Comparison of ENCODE assay signal across 23 cellular contexts in the genomic region with DNA sequence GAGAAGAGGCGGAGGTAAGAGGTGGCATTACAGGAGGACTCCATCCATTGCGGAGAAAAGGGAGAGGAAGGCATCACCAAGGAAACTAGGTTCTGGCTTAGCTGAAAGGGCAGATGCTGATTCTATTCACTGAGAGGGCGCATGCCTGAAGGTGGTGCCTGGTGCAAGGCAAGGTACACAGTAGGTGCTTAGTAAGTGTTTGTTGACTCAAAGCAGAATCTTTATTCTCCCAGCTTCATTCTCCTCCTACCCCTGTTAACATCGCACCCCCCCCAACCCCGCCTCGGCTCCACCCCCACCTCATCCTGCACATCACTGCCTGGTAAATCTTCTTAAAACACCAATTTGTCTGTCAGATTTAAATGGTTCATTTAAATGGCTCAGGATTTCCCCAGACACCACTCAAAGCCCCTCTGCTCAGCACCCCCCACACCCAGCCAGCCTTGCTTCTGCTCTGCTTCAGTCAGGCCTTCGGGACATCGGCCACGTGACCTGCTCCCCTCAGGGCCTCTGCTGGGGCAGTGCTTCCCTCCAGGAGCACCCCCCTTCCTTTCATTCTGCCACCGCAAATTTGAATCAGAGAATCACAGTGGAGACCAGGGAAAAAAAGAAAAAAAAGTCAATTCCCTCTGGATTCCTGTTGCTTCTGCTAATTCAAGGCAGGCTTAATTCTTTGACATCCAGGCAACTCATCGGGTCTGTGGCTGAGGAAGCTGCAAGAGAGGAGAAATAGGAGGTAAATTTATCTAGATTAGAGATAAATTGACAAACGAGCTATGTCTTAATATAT. TPM values are rescaled to one million over a fixed set of nuclear protein-coding genes. Genes with fewer than 3 reads are reported as not detected.
DNase-seq lines count a peak whose midpoint lies in the region; FAIRE-seq and TF ChIP-seq lines count a peak whose summit lies in the region.
"Had no signal": no experiment of that assay in that cellular context is flagged by ENCODE, and none has a peak within 500 bp of the region (broad histone marks: within the 10 kb centered on the region; RNA-seq: fewer than 3 reads in every experiment).

No MANE protein-coding gene starts in this region.

- no peak for TF ChIP-seq POLR2A in H1 (IDR thresholded peaks at IDR 0.05; ENCODE audit: control extremely low read depth in 1 of 2, low read depth in 2 of 2, low read length in 2 of 2)
- TF ChIP-seq POLR2A in H54 (IDR thresholded peaks at IDR 0.05; ENCODE audit: low read depth, low read length), result no peak

- H2AK5ac ChIP-seq in H1 (ENCODE audit: low read depth, low read length), result no peak overlapping the region

- no peak overlapping the region for H3K9ac ChIP-seq in H1 (replicated peaks in 1 of 4; ENCODE audit: extremely low read depth in 1 of 4, low read depth in 3 of 4, low read length in 3 of 4)
- no peak overlapping the region for H3K9ac ChIP-seq in neural progenitor cell

- H3K36me3 ChIP-seq in SJCRH30 (no peaks in the 10 kb centered on the region), H1 (ENCODE audit: control insufficient read depth in 2 of 4, insufficient read depth in 4 of 4, low read length in 3 of 4) (no peaks in the 10 kb centered on the region), neural progenitor cell (no peaks in the 10 kb centered on the region)
- H3K36me3 ChIP-seq: brain microvascular endothelial cell, colonic mucosa, lower lobe of right lung, ovary, thoracic aorta had no signal

- H2BK20ac ChIP-seq in H1 (ENCODE audit: low read length), result no peak overlapping the region

- POLR2A ChIA-PET in H1 (lab: Charles Lee; ENCODE audit: partially characterized antibody), result interaction anchor here (0.6 to 1.8 kb wide), 3 partner anchors 17 to 1881 kb away, joined by 3 to 10 read pairs (median 7); a partner anchor contains a TSS

- H4K20me1 ChIP-seq in H1 (replicated peaks in 1 of 2; ENCODE audit: control insufficient read depth in 1 of 2, insufficient read depth in 2 of 2, low read length in 2 of 2), result no peaks in the 10 kb centered on the region
- no peaks in the 10 kb centered on the region for H4K20me1 ChIP-seq in neural progenitor cell (ENCODE audit: low read depth)

- peaks cover 12% of the 10 kb centered on the region for H3K4me1 ChIP-seq in SJCRH30
- peaks cover 4 to 13% (median 9%) of the 10 kb centered on the region in 4 experiments; a peak in 6 of 7 replicates for H3K4me1 ChIP-seq in H1 (replicated peaks in 1 of 4; ENCODE audit: control insufficient read depth in 3 of 4, insufficient read depth in 4 of 4, low read length in 3 of 4)
- peaks cover 39% of the 10 kb centered on the region for H3K4me1 ChIP-seq in neural progenitor cell
- H3K4me1 ChIP-seq: colonic mucosa, lower lobe of right lung had no signal

- H3K18ac ChIP-seq in H1 (ENCODE audit: extremely low read depth, low read length), result no peak overlapping the region; the same call in 1 of the 2 replicates

- FAIRE-seq in H1 (lab: Jason Lieb, UNC) (no peak), H54 (lab: Jason Lieb, UNC) (no peak)
- FAIRE-seq: keratinocyte had no signal

- H4K5ac ChIP-seq in H1 (ENCODE audit: insufficient read length, low read depth, low read length), result no peak overlapping the region

- no peaks in the 10 kb centered on the region for H3K79me1 ChIP-seq in H1 (ENCODE audit: low read depth, low read length)

- H3K79me2 ChIP-seq in H1 (ENCODE audit: control insufficient read depth in 1 of 2, insufficient read depth in 2 of 2, low read length in 2 of 2) (no peaks in the 10 kb centered on the region), neural progenitor cell (ENCODE audit: low read depth) (no peaks in the 10 kb centered on the region)

- H3K9me3 ChIP-seq in SJCRH30 (replicated peaks), result no peaks in the 10 kb centered on the region
- H3K9me3 ChIP-seq in H1 (ENCODE audit: insufficient read depth in 2 of 2, low read depth in 1 of 2, low read length in 1 of 2), result no peaks in the 10 kb centered on the region
- H3K9me3 ChIP-seq in neural progenitor cell (ENCODE audit: low read depth), result no peaks in the 10 kb centered on the region
- H3K9me3 ChIP-seq: colonic mucosa, ovary, thoracic aorta had no signal

- H2BK5ac ChIP-seq in H1 (ENCODE audit: low read depth, low read length), result no peak overlapping the region

- H3K27ac ChIP-seq in SJCRH30, result no peak overlapping the region
- H3K27ac ChIP-seq in H1 (ENCODE audit: low read depth, low read length), result no peak overlapping the region
- H3K27ac ChIP-seq in neural progenitor cell, result peak overlapping the region; percentile 66
- H3K27ac ChIP-seq: brain microvascular endothelial cell, colonic mucosa, lower lobe of right lung, ovary, RWPE1, thoracic aorta had no signal

- H3K4me3 ChIP-seq in SJCRH30, result no peak overlapping the region; the same call in 1 of the 2 replicates
- H3K4me3 ChIP-seq in H1 (ENCODE audit: extremely low read depth in 1 of 4, insufficient read depth in 2 of 4, low read depth in 3 of 4, low read length in 4 of 4), result peak overlapping the region in 1 of 4 experiments; percentile 3; a peak in 1 of 8 replicates
- no peak overlapping the region for H3K4me3 ChIP-seq in neural progenitor cell
- H3K4me3 ChIP-seq: colonic mucosa, lower lobe of right lung, ovary, thoracic aorta had no signal

- H2BK15ac ChIP-seq in H1 (ENCODE audit: low read length), result no peak overlapping the region

- no peaks in the 10 kb centered on the region for H3K9me3 Mint-ChIP-seq in neural progenitor cell
- H3K9me3 Mint-ChIP-seq in activated T-helper 2 cell treated with anti-CD3 and anti-CD28 coated beads, Interferon-gamma antibody, Interleukin-2, Interleukin-4, amounts not matched to agents 10 μg/mL and 5 μg/mL and 100 μg/mL, durations not matched to agents 14 hours and 24 hours and 36 hours, result no peaks in the 10 kb centered on the region
- H3K9me3 Mint-ChIP-seq: activated naive CD8-positive, alpha-beta T cell treated with anti-CD3 and anti-CD28 coated beads for 36 hours; activated T-helper 1 cell treated with anti-CD3 and anti-CD28 coated beads, Interleukin-12 subunit alpha, Interleukin-12 subunit beta, Interleukin-2, Interleukin-4 antibody, amounts not matched to agents 30 ng/mL and 10 ng/mL and 1 ng/mL, durations not matched to agents 14 hours and 24 hours and 36 hours; stimulated activated effector memory CD8-positive, alpha-beta T cell treated with anti-CD3 and anti-CD28 coated beads, Interleukin-12 subunit alpha, Interleukin-12 subunit beta, amount 100 ng/mL, for 72 hours had no signal

- no peak overlapping the region for H3K56ac ChIP-seq in H1 (replicated peaks; ENCODE audit: insufficient read length, low read depth, low read length)

- H3K27me3 ChIP-seq in SJCRH30 (no peaks in the 10 kb centered on the region), H1 (replicated peaks in 1 of 4; ENCODE audit: control insufficient read depth in 3 of 4, extremely low read depth in 1 of 4, insufficient read depth in 3 of 4, low read length in 3 of 4) (no peaks in the 10 kb centered on the region), neural progenitor cell (no peaks in the 10 kb centered on the region)
- H3K27me3 ChIP-seq: colonic mucosa, ovary had no signal

- no peak for TF ChIP-seq RAD21 in H1 (IDR thresholded peaks at IDR 0.05 in 1 of 2, conservative IDR thresholded peaks at IDR 0.05 in 1 of 2; ENCODE audit: low read depth in 2 of 2, low read length in 2 of 2)

- H2AFZ ChIP-seq in H1 (ENCODE audit: low read length) (no peak overlapping the region), neural progenitor cell (replicated peaks) (peak overlapping the region; percentile 52)

- TF ChIP-seq CTCF in H1 (IDR thresholded peaks at IDR 0.05; ENCODE audit: control extremely low read depth in 1 of 3, insufficient read depth in 1 of 3, low read depth in 1 of 3, low read length in 3 of 3) (no peak), neural progenitor cell (IDR thresholded peaks at IDR 0.05) (no peak)

- H3K4ac ChIP-seq in H1 (replicated peaks; ENCODE audit: insufficient read length, low read depth, low read length), result no peak overlapping the region

- no peaks in the 10 kb centered on the region for H3K36me3 Mint-ChIP-seq in neural progenitor cell
- H3K36me3 Mint-ChIP-seq in activated T-helper 2 cell treated with anti-CD3 and anti-CD28 coated beads, Interferon-gamma antibody, Interleukin-2, Interleukin-4, amounts not matched to agents 10 μg/mL and 5 μg/mL and 100 μg/mL, durations not matched to agents 14 hours and 24 hours and 36 hours (ENCODE audit: low read depth), result no peaks in the 10 kb centered on the region
- H3K36me3 Mint-ChIP-seq: activated naive CD8-positive, alpha-beta T cell treated with anti-CD3 and anti-CD28 coated beads for 36 hours; stimulated activated effector memory CD8-positive, alpha-beta T cell treated with anti-CD3 and anti-CD28 coated beads, Interleukin-12 subunit alpha, Interleukin-12 subunit beta, amount 100 ng/mL, for 72 hours had no signal

- H3K27me3 Mint-ChIP-seq in neural progenitor cell (ENCODE audit: insufficient read depth, low read depth), result peaks cover 2% of the 10 kb centered on the region
- H3K27me3 Mint-ChIP-seq in activated T-helper 2 cell treated with anti-CD3 and anti-CD28 coated beads, Interferon-gamma antibody, Interleukin-2, Interleukin-4, amounts not matched to agents 10 μg/mL and 5 μg/mL and 100 μg/mL, durations not matched to agents 14 hours and 24 hours and 36 hours (ENCODE audit: low read depth), result peaks cover 22% of the 10 kb centered on the region

- no peak overlapping the region for H3K14ac ChIP-seq in H1 (ENCODE audit: insufficient read length)

- CTCF ChIA-PET in H1 (lab: Charles Lee; ENCODE audit: partially characterized antibody), result interaction anchor here (0.6 to 14.6 kb wide), 11 partner anchors 9 to 1972 kb away, joined by 3 to 187 read pairs (median 4); a partner anchor contains a TSS

- DNase-seq in ELF-1 (ENCODE audit: low read depth, low spot score) (peak; percentile 42), SJCRH30 (peak; percentile 53 to 57), H1 (ENCODE audit: low read depth in 1 of 2, low spot score in 2 of 2) (peak in 1 of 2 experiments; percentile 55), neural progenitor cell (ENCODE audit: low spot score) (peak; percentile 87), NCI-H1048 (lab: John Stamatoyannopoulos, UW) (no peak), H54 (ENCODE audit: insufficient read length, low spot score) (no peak)
- no peak for DNase-seq in activated T-helper 2 cell treated with anti-CD3 and anti-CD28 coated beads, Interferon-gamma antibody, Interleukin-2, Interleukin-4, amounts not matched to agents 10 μg/mL and 5 μg/mL and 100 μg/mL, durations not matched to agents 14 hours and 24 hours and 36 hours (ENCODE audit: low spot score)
- DNase-seq in activated naive CD4-positive, alpha-beta T cell (lab: John Stamatoyannopoulos, UW), result no peak
- DNase-seq: activated CD4-positive, alpha-beta T cell treated with anti-CD3 and anti-CD28 coated beads for 36 hours; activated naive CD8-positive, alpha-beta T cell treated with anti-CD3 and anti-CD28 coated beads for 36 hours; brain microvascular endothelial cell; colonic mucosa; DMS 273 treated with DMSO at 0.1 percent for 48 hours; GDM1; lower lobe of right lung; NCI-H1092; NCI-H2081; ovary had no signal

- peak overlapping the region; percentile 34 for H3K27ac Mint-ChIP-seq in neural progenitor cell
- no peak overlapping the region for H3K27ac Mint-ChIP-seq in activated T-helper 2 cell treated with anti-CD3 and anti-CD28 coated beads, Interferon-gamma antibody, Interleukin-2, Interleukin-4, amounts not matched to agents 10 μg/mL and 5 μg/mL and 100 μg/mL, durations not matched to agents 14 hours and 24 hours and 36 hours
- H3K27ac Mint-ChIP-seq: activated CD4-positive, alpha-beta T cell treated with anti-CD3 and anti-CD28 coated beads for 36 hours; activated naive CD8-positive, alpha-beta T cell treated with anti-CD3 and anti-CD28 coated beads for 36 hours; activated T-helper 1 cell treated with anti-CD3 and anti-CD28 coated beads, Interleukin-12 subunit alpha, Interleukin-12 subunit beta, Interleukin-2, Interleukin-4 antibody, amounts not matched to agents 30 ng/mL and 10 ng/mL and 1 ng/mL, durations not matched to agents 14 hours and 24 hours and 36 hours; stimulated activated effector memory CD8-positive, alpha-beta T cell treated with anti-CD3 and anti-CD28 coated beads, Interleukin-12 subunit alpha, Interleukin-12 subunit beta, amount 100 ng/mL, for 72 hours had no signal

- no peak overlapping the region for H4K8ac ChIP-seq in H1 (ENCODE audit: extremely low read depth, insufficient read depth, low read length)

- intact Hi-C loops in activated T-helper 2 cell treated with anti-CD3 and anti-CD28 coated beads, Interferon-gamma antibody, Interleukin-2, Interleukin-4, amounts not matched to agents 10 μg/mL and 5 μg/mL and 100 μg/mL, durations not matched to agents 14 hours and 24 hours and 36 hours (cut with micrococcal nuclease), result no loop called here

- peaks cover 25% of the 10 kb centered on the region for H3F3A ChIP-seq in neural progenitor cell (ENCODE audit: low read depth)

- H3K4me1 Mint-ChIP-seq in neural progenitor cell, result peaks cover 45% of the 10 kb centered on the region
- no peaks in the 10 kb centered on the region for H3K4me1 Mint-ChIP-seq in activated T-helper 2 cell treated with anti-CD3 and anti-CD28 coated beads, Interferon-gamma antibody, Interleukin-2, Interleukin-4, amounts not matched to agents 10 μg/mL and 5 μg/mL and 100 μg/mL, durations not matched to agents 14 hours and 24 hours and 36 hours (ENCODE audit: low read depth)
- H3K4me1 Mint-ChIP-seq: activated CD4-positive, alpha-beta T cell treated with anti-CD3 and anti-CD28 coated beads for 36 hours; activated naive CD8-positive, alpha-beta T cell treated with anti-CD3 and anti-CD28 coated beads for 36 hours; stimulated activated effector memory CD8-positive, alpha-beta T cell treated with anti-CD3 and anti-CD28 coated beads, Interleukin-12 subunit alpha, Interleukin-12 subunit beta, amount 100 ng/mL, for 72 hours had no signal

- no peak overlapping the region for H2BK120ac ChIP-seq in H1 (replicated peaks; ENCODE audit: low read depth, low read length)

- peak overlapping the region; percentile 61 for H3K4me3 Mint-ChIP-seq in neural progenitor cell
- H3K4me3 Mint-ChIP-seq in activated T-helper 2 cell treated with anti-CD3 and anti-CD28 coated beads, Interferon-gamma antibody, Interleukin-2, Interleukin-4, amounts not matched to agents 10 μg/mL and 5 μg/mL and 100 μg/mL, durations not matched to agents 14 hours and 24 hours and 36 hours (ENCODE audit: low read depth), result no peak overlapping the region
- H3K4me3 Mint-ChIP-seq: activated CD4-positive, alpha-beta T cell treated with anti-CD3 and anti-CD28 coated beads for 36 hours; activated naive CD8-positive, alpha-beta T cell treated with anti-CD3 and anti-CD28 coated beads for 36 hours; activated T-helper 1 cell treated with anti-CD3 and anti-CD28 coated beads, Interleukin-12 subunit alpha, Interleukin-12 subunit beta, Interleukin-2, Interleukin-4 antibody, amounts not matched to agents 30 ng/mL and 10 ng/mL and 1 ng/mL, durations not matched to agents 14 hours and 24 hours and 36 hours; stimulated activated effector memory CD8-positive, alpha-beta T cell treated with anti-CD3 and anti-CD28 coated beads, Interleukin-12 subunit alpha, Interleukin-12 subunit beta, amount 100 ng/mL, for 72 hours had no signal

- H3K4me2 ChIP-seq in H1 (ENCODE audit: insufficient read depth in 1 of 2, low read depth in 2 of 2, low read length in 2 of 2) (no peak overlapping the region), neural progenitor cell (peak overlapping the region; percentile 53)

- no peak overlapping the region for H4K91ac ChIP-seq in H1 (replicated peaks; ENCODE audit: insufficient read length, low read length)

- no peaks in the 10 kb centered on the region for H3K23me2 ChIP-seq in H1 (ENCODE audit: low read depth, low read length)

- H2BK12ac ChIP-seq in H1 (ENCODE audit: low read depth, low read length), result no peak overlapping the region

- no peak overlapping the region for H3K23ac ChIP-seq in H1 (ENCODE audit: insufficient read length)

- WGBS in H1 (ENCODE audit: extremely low coverage in 1 of 2, insufficient coverage in 1 of 2, insufficient read length in 1 of 2, insufficient replicate concordance in 2 of 2, low coverage in 1 of 2, low lambda C conversion rate in 2 of 2, missing lambda C conversion rate in 1 of 2), 2 experiments, result 60% methylated on average over 11 of the region's 12 CpGs; no CpG with 5 or more reads in 1 of the 2 experiments

- TF ChIP-seq EP300 in H1 (IDR thresholded peaks at IDR 0.05; ENCODE audit: borderline replicate concordance in 1 of 2, low read depth in 2 of 2, low read length in 2 of 2), result no peak

RNA-seq across cellular contexts. Expression of a gene that starts 17.8 kb away (rescaled TPM):
- 200 and 214 TPM in 2 replicates for total RNA-seq in SJCRH30 (2014; rRNA removed; shearing (Covaris generic))
- total RNA-seq in H1 (2021; fragmentation: NEBNext Ultra II Directional; extraction: Animal tissue kit (Norgen Biotek cat#: 25700)), result 119 and 123 TPM in 2 replicates
- 42.7 and 45.1 TPM in 2 replicates for polyA plus RNA-seq in H1 (2011; rRNA removed)
- 71.0 TPM for polyA plus RNA-seq in H1 (2011; cell fraction: cytosol; rRNA removed)
- 25.7 TPM for polyA plus RNA-seq in H1 (2011; cell fraction: nucleus; rRNA removed)
- 83.4 to 128 TPM (median 121 TPM) in 4 replicates for polyA plus RNA-seq in H1 (2012, experiment 1 of 2)
- polyA plus RNA-seq in H1 (2012, experiment 2 of 2), result 25.7 TPM
- polyA plus RNA-seq in H1 (2013, experiment 1 of 2), result 166 TPM
- 209 TPM for polyA plus RNA-seq in H1 (2013, experiment 2 of 2)
- 25.2 and 26.4 TPM in 2 replicates for polyA minus RNA-seq in H1 (2011; rRNA and poly(A)+ RNA removed)
- polyA minus RNA-seq in H1 (2011; cell fraction: cytosol; rRNA and poly(A)+ RNA removed), result 45.2 TPM
- polyA minus RNA-seq in H1 (2011; cell fraction: nucleus; rRNA and poly(A)+ RNA removed), result 36.5 TPM
- 172 and 246 TPM in 2 replicates for total RNA-seq in neural progenitor cell (ENCODE audit: low replicate concordance)
- 27.5 and 32.6 TPM in 2 replicates for total RNA-seq in activated T-helper 2 cell treated with anti-CD3 and anti-CD28 coated beads, Interferon-gamma antibody, Interleukin-2, Interleukin-4, amounts not matched to agents 10 μg/mL and 5 μg/mL and 100 μg/mL, durations not matched to agents 14 hours and 24 hours and 36 hours

Comparison
In these comparisons a context has a peak if more than half of its experiments do, and no peak if none do; other contexts are left out.
1. DNase-seq: peak in ELF-1 (single experiment), SJCRH30 (2 of 2) and neural progenitor cell (single experiment); none in NCI-H1048 (single experiment), activated T-helper 2 cell treated with anti-CD3 and anti-CD28 coated beads, Interferon-gamma antibody, Interleukin-2, Interleukin-4, amounts not matched to agents 10 μg/mL and 5 μg/mL and 100 μg/mL, durations not matched to agents 14 hours and 24 hours and 36 hours (single experiment), activated naive CD4-positive, alpha-beta T cell (0 of 4) and H54 (single experiment).